18 cellular contexts compared by ENCODE assay signal in the genomic region with DNA sequence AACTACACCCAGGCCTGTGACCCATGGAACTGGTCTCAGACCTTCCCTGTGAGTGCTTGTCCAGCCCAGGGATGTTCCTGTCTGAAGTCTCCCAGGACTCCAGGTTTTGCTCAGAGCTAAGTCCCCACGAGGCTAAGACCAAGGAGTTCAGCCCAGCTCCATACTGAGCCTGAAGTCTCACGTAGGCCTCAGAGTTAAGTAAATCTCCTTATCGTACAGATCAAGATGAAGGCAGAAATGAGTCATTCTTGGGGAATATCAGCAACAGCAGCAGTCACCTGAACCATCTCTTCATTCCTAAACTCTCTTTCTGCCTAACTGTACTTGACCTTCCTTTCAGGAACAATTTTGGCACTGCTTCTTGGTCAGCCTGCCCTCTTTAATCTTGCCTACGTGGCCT.
DNase-seq lines count a peak whose midpoint lies in the region; ATAC-seq, FAIRE-seq and TF ChIP-seq lines count a peak whose summit lies in the region.
"Had no signal": no experiment of that assay in that cellular context is flagged by ENCODE, and none has a peak within 500 bp of the region (broad histone marks: within the 10 kb centered on the region; RNA-seq: fewer than 3 reads in every experiment).

No MANE protein-coding gene starts in this region.

- H3K4me3 ChIP-seq in astrocyte (ENCODE audit: insufficient read depth, low read depth, low read length) = no peak overlapping the region
- H3K4me3 ChIP-seq in naive thymus-derived CD4-positive, alpha-beta T cell (ENCODE audit: low read length) = no peak overlapping the region
- H3K4me3 ChIP-seq: SJCRH30 had no signal

- no peaks in the 10 kb centered on the region for H3K27me3 Mint-ChIP-seq in H9 (ENCODE audit: low read depth)
- no peaks in the 10 kb centered on the region for H3K27me3 Mint-ChIP-seq in astrocyte (ENCODE audit: low read depth, unreplicated experiment)
- no peaks in the 10 kb centered on the region for H3K27me3 Mint-ChIP-seq in naive thymus-derived CD4-positive, alpha-beta T cell

- H3K79me1 ChIP-seq in H9 (ENCODE audit: insufficient read depth, low read depth, low read length, poor library complexity, severe bottlenecking) = no peaks in the 10 kb centered on the region

- H2BK120ac ChIP-seq in H9 (ENCODE audit: low read depth, low read length, poor library complexity, severe bottlenecking) = no peak overlapping the region

- no peak overlapping the region for H3K14ac ChIP-seq in H9 (ENCODE audit: insufficient read depth, low read length)

- H3K23me2 ChIP-seq in H9 (ENCODE audit: insufficient read length, low read depth, low read length, poor library complexity, severe bottlenecking) = no peaks in the 10 kb centered on the region

- H4K20me1 ChIP-seq in H9 (ENCODE audit: control insufficient read depth, insufficient read depth, insufficient read length) = no peaks in the 10 kb centered on the region
- no peaks in the 10 kb centered on the region for H4K20me1 ChIP-seq in astrocyte (ENCODE audit: insufficient read depth, low read length)

- no CpG with 5 or more reads among the region's 4 CpGs for WGBS in H9 (ENCODE audit: extremely low coverage, insufficient read length, low lambda C conversion rate)

- H3K27ac Mint-ChIP-seq in H9 = peak overlapping the region in 2 of 3 experiments; percentile 5 to 93; a peak in 3 of 7 replicates
- peak overlapping the region; percentile 70 for H3K27ac Mint-ChIP-seq in astrocyte (ENCODE audit: unreplicated experiment)
- H3K27ac Mint-ChIP-seq in naive thymus-derived CD4-positive, alpha-beta T cell = peak overlapping the region in 6 of 9 donors; percentile 35 to 72 (median 60)
- H3K27ac Mint-ChIP-seq: activated naive CD4-positive, alpha-beta T cell treated with anti-CD3 and anti-CD28 coated beads for 36 hours had no signal

- peaks cover 16% of the 10 kb centered on the region for H3K36me3 ChIP-seq in astrocyte (ENCODE audit: insufficient read depth, low read length)
- H3K36me3 ChIP-seq in naive thymus-derived CD4-positive, alpha-beta T cell (ENCODE audit: control insufficient read depth in 2 of 3, insufficient read depth in 3 of 3, low read length in 3 of 3) = peaks cover 0 to 27% (median 8%) of the 10 kb centered on the region in 3 experiments

- ATAC-seq in naive thymus-derived CD4-positive, alpha-beta T cell = no peak
- ATAC-seq in GM19351 (IDR thresholded peaks at IDR 0.05; ENCODE audit: unreplicated experiment) = no peak
- no peak for ATAC-seq in GM19035 (IDR thresholded peaks at IDR 0.05; ENCODE audit: unreplicated experiment)
- ATAC-seq: left ventricle myocardium superior had no signal

- no peak overlapping the region for H2AFZ ChIP-seq in H9 (ENCODE audit: low read length)
- no peak overlapping the region for H2AFZ ChIP-seq in astrocyte (ENCODE audit: low read depth, low read length)

- TF ChIP-seq CTCF in H9 (conservative IDR thresholded peaks at IDR 0.05) (no peak), astrocyte (IDR thresholded peaks at IDR 0.05; ENCODE audit: insufficient read depth, low read depth, low read length) (no peak)

- peaks cover 17 to 40% (median 28%) of the 10 kb centered on the region in 3 experiments; a peak in 6 of 7 replicates for H3K36me3 Mint-ChIP-seq in H9 (ENCODE audit: insufficient read depth in 1 of 3, low read depth in 3 of 3)
- H3K36me3 Mint-ChIP-seq in astrocyte (ENCODE audit: low read depth, unreplicated experiment) = peaks cover 25% of the 10 kb centered on the region
- peaks cover 14 to 80% (median 64%) of the 10 kb centered on the region in 5 donors for H3K36me3 Mint-ChIP-seq in naive thymus-derived CD4-positive, alpha-beta T cell

- no peak for FAIRE-seq in astrocyte (lab: Jason Lieb, UNC)
- FAIRE-seq: G401.6, GM12891 had no signal

- intact Hi-C loops in naive thymus-derived CD4-positive, alpha-beta T cell (cut with micrococcal nuclease) = no loop called here

- peak; percentile 58 for DNase-seq in A172 (ENCODE audit: low spot score)
- no peak for DNase-seq in H9
- peak; percentile 45 for DNase-seq in astrocyte (ENCODE audit: low read depth)
- DNase-seq in naive thymus-derived CD4-positive, alpha-beta T cell = no peak
- DNase-seq in NK-92 treated with Interleukin-12 subunit alpha and Interleukin-12 subunit beta, amount 100 ng/mL, for 24 hours (lab: John Stamatoyannopoulos, UW) = no peak
- DNase-seq in erythroblast (lab: John Stamatoyannopoulos, UW) = no peak
- DNase-seq: activated CD4-positive, alpha-beta T cell treated with anti-CD3 and anti-CD28 coated beads for 4 hours; activated naive CD4-positive, alpha-beta T cell treated with anti-CD3 and anti-CD28 coated beads for 36 hours; effector CD8-positive, alpha-beta T cell; H7; left ventricle myocardium superior; SJCRH30; stimulated activated CD4-positive, alpha-beta T cell treated with anti-CD3 and anti-CD28 coated beads, Interleukin-15, amount 100 ng/mL, for 24 hours; T-helper 9 cell had no signal

- H3K18ac ChIP-seq in H9 (ENCODE audit: insufficient read length, low read depth, low read length) = no peak overlapping the region

- peaks cover 3 to 9% of the 10 kb centered on the region in 2 experiments; a peak in 3 of 4 replicates for H3K4me1 Mint-ChIP-seq in H9
- peaks cover 15% of the 10 kb centered on the region for H3K4me1 Mint-ChIP-seq in astrocyte (ENCODE audit: low read depth, unreplicated experiment)
- H3K4me1 Mint-ChIP-seq in naive thymus-derived CD4-positive, alpha-beta T cell = peaks cover 3 to 21% (median 7%) of the 10 kb centered on the region in 7 donors

- no peak overlapping the region for H4K91ac ChIP-seq in H9 (ENCODE audit: insufficient read length, low read depth, low read length)

- H3K27ac ChIP-seq in H9 (ENCODE audit: insufficient read length, low read depth, low read length) (no peak overlapping the region), astrocyte (ENCODE audit: low read depth, low read length) (no peak overlapping the region)
- H3K27ac ChIP-seq in naive thymus-derived CD4-positive, alpha-beta T cell (ENCODE audit: low read depth, low read length) = no peak overlapping the region
- H3K27ac ChIP-seq: SJCRH30 had no signal

- H3K79me2 ChIP-seq in H9 (ENCODE audit: insufficient read depth, low read length) = no peaks in the 10 kb centered on the region
- H3K79me2 ChIP-seq in astrocyte (ENCODE audit: insufficient read depth, low read length) = no peaks in the 10 kb centered on the region

- H3K4me1 ChIP-seq in H9 (ENCODE audit: insufficient read depth, low read length) = peaks cover 6% of the 10 kb centered on the region
- no peaks in the 10 kb centered on the region for H3K4me1 ChIP-seq in astrocyte (ENCODE audit: insufficient read depth, low read length)
- no peaks in the 10 kb centered on the region for H3K4me1 ChIP-seq in naive thymus-derived CD4-positive, alpha-beta T cell (ENCODE audit: control insufficient read depth in 2 of 2, insufficient read depth in 2 of 2, low read length in 2 of 2)
- H3K4me1 ChIP-seq: SJCRH30 had no signal

- no peak overlapping the region for H3K4me3 Mint-ChIP-seq in H9
- H3K4me3 Mint-ChIP-seq in astrocyte (ENCODE audit: unreplicated experiment) = no peak overlapping the region
- H3K4me3 Mint-ChIP-seq in naive thymus-derived CD4-positive, alpha-beta T cell = no peak overlapping the region
- H3K4me3 Mint-ChIP-seq: activated naive CD4-positive, alpha-beta T cell treated with anti-CD3 and anti-CD28 coated beads for 36 hours had no signal

- no peak for TF ChIP-seq POLR2A in erythroblast (IDR thresholded peaks at IDR 0.05; ENCODE audit: low read length)

- no peak overlapping the region for H3T11ph ChIP-seq in H9 (ENCODE audit: low read length)

- no peak overlapping the region for H2BK20ac ChIP-seq in H9 (ENCODE audit: low read depth, low read length, poor library complexity, severe bottlenecking)

- CTCF ChIA-PET in naive thymus-derived CD4-positive, alpha-beta T cell (lab: Charles Lee) = interaction anchor here (1.0 kb wide), 1 partner anchor 185 kb away, joined by 3 read pairs; no protein-coding TSS in a partner anchor

- H3K27me3 ChIP-seq in H9 (ENCODE audit: insufficient read depth, low read length) (no peaks in the 10 kb centered on the region), astrocyte (ENCODE audit: insufficient read depth, low read length) (no peaks in the 10 kb centered on the region)
- H3K27me3 ChIP-seq in naive thymus-derived CD4-positive, alpha-beta T cell (ENCODE audit: control insufficient read depth in 2 of 2, insufficient read depth in 2 of 2, low read length in 2 of 2) = no peaks in the 10 kb centered on the region
- H3K27me3 ChIP-seq: SJCRH30 had no signal

- H3K4ac ChIP-seq in H9 (ENCODE audit: low read depth, low read length) = no peak overlapping the region

- no peak overlapping the region for H2BK5ac ChIP-seq in H9 (ENCODE audit: insufficient read length, low read length)

- POLR2A ChIA-PET in naive thymus-derived CD4-positive, alpha-beta T cell (lab: Charles Lee) = no interaction called here

- H3K4me2 ChIP-seq in H9 (ENCODE audit: insufficient read depth, insufficient read length, low read length) = no peak overlapping the region
- H3K4me2 ChIP-seq in astrocyte (ENCODE audit: low read length) = no peak overlapping the region

- H2AK5ac ChIP-seq in H9 (ENCODE audit: insufficient read length, low read length) = no peak overlapping the region

- 0 out of 5 replicates have a peak, but pooled peaks cover 0 to 1% of the 10 kb centered on the region in 2 experiments for H3K9me3 Mint-ChIP-seq in H9
- H3K9me3 Mint-ChIP-seq in astrocyte (ENCODE audit: unreplicated experiment) = no peaks in the 10 kb centered on the region
- peaks cover 0 to 8% (median 0%) of the 10 kb centered on the region in 11 donors for H3K9me3 Mint-ChIP-seq in naive thymus-derived CD4-positive, alpha-beta T cell
- H3K9me3 Mint-ChIP-seq: activated naive CD4-positive, alpha-beta T cell treated with anti-CD3 and anti-CD28 coated beads for 36 hours had no signal

- no peak overlapping the region for H3K56ac ChIP-seq in H9 (ENCODE audit: insufficient read length, low read depth, low read length)

- H3K23ac ChIP-seq in H9 (ENCODE audit: insufficient read length, low read depth, low read length) = no peak overlapping the region

- no peak overlapping the region for H2BK12ac ChIP-seq in H9 (ENCODE audit: insufficient read length, low read depth, low read length)

- no peak overlapping the region for H2BK15ac ChIP-seq in H9 (ENCODE audit: low read depth, low read length)

- H3K9ac ChIP-seq in H9 (ENCODE audit: extremely low read depth, insufficient read length, low read length) (no peak overlapping the region), astrocyte (ENCODE audit: low read length) (no peak overlapping the region)

- no peak overlapping the region for H4K5ac ChIP-seq in H9 (ENCODE audit: insufficient read length, low read depth, low read length)

- no peak overlapping the region for H4K8ac ChIP-seq in H9 (replicated peaks; ENCODE audit: insufficient read length, low read depth, low read length)

- H3K9me3 ChIP-seq in H9 (ENCODE audit: control insufficient read depth, low read depth, low read length) (peaks cover 1% of the 10 kb centered on the region), astrocyte (ENCODE audit: insufficient read depth, low read depth, low read length) (no peaks in the 10 kb centered on the region)
- H3K9me3 ChIP-seq in naive thymus-derived CD4-positive, alpha-beta T cell (ENCODE audit: control insufficient read depth in 2 of 3, low read length in 3 of 3) = no peaks in the 10 kb centered on the region
- H3K9me3 ChIP-seq: SJCRH30 had no signal

Comparison
In these comparisons a context has a peak if more than half of its experiments do, and no peak if none do; other contexts are left out.
1. DNase-seq: peak in A172 (single experiment) and astrocyte (single experiment); none in H9 (single experiment), naive thymus-derived CD4-positive, alpha-beta T cell (0 of 9), NK-92 treated with Interleukin-12 subunit alpha and Interleukin-12 subunit beta, amount 100 ng/mL, for 24 hours (single experiment) and erythroblast (0 of 2).
2. Peak in every context shown above with its lines, with median percentiles within 50 percentile points of each other: H3K27ac Mint-ChIP-seq.